Comparison of ENCODE assay signal across 1 cellular context in the genomic region with DNA sequence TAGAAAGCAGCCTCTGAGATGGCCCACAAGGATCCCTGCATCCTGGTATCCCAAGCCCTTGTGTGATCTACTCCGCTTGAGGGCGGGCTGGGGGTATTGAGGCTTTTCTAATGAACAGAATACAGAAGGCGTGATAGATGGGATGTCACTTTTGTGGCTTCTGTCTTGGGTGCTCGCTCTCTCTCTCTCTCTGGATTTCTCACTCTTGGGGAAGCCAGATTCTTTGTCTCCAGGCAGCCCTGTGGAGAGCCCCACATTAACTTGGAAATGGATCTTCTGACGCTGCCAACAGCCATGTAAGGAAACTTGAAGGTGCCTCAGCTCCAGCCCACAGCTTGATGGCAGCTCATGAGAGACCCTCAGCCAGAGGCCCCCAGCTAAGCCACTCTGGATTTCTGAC.
TF ChIP-seq lines count a peak whose summit lies in the region.

No MANE protein-coding gene starts in this region.

TF ChIP-seq in GM12878, 131 proteins besides CTCF, POLR2A, EP300 and RAD21 (continued from another document):
- TF ChIP-seq, protein P1, sequence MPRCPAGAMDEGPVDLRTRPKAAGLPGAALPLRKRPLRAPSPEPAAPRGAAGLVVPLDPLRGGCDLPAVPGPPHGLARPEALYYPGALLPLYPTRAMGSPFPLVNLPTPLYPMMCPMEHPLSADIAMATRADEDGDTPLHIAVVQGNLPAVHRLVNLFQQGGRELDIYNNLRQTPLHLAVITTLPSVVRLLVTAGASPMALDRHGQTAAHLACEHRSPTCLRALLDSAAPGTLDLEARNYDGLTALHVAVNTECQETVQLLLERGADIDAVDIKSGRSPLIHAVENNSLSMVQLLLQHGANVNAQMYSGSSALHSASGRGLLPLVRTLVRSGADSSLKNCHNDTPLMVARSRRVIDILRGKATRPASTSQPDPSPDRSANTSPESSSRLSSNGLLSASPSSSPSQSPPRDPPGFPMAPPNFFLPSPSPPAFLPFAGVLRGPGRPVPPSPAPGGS (IDR thresholded peaks at IDR 0.05; ENCODE audit: borderline replicate concordance, insufficient read depth, low read depth, low read length, poor library complexity, severe bottlenecking), result no peak
- TF ChIP-seq CHD4 (IDR thresholded peaks at IDR 0.05) (no peak), ASH2L (IDR thresholded peaks at IDR 0.05; ENCODE audit: borderline replicate concordance, low read depth) (peak; percentile 29; the same call in 1 of the 2 replicates), RAD51 (IDR thresholded peaks at IDR 0.05) (no peak), PAX5 (IDR thresholded peaks at IDR 0.05; ENCODE audit: borderline replicate concordance, low read depth, low read length) (no peak)
- TF ChIP-seq, protein P2, sequence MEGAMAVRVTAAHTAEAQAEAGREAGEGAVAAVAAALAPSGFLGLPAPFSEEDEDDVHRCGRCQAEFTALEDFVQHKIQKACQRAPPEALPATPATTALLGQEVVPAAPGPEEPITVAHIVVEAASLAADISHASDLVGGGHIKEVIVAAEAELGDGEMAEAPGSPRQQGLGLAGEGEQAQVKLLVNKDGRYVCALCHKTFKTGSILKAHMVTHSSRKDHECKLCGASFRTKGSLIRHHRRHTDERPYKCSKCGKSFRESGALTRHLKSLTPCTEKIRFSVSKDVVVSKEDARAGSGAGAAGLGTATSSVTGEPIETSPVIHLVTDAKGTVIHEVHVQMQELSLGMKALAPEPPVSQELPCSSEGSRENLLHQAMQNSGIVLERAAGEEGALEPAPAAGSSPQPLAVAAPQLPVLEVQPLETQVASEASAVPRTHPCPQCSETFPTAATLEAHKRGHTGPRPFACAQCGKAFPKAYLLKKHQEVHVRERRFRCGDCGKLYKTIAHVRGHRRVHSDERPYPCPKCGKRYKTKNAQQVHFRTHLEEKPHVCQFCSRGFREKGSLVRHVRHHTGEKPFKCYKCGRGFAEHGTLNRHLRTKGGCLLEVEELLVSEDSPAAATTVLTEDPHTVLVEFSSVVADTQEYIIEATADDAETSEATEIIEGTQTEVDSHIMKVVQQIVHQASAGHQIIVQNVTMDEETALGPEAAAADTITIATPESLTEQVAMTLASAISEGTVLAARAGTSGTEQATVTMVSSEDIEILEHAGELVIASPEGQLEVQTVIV (IDR thresholded peaks at IDR 0.05; ENCODE audit: borderline replicate concordance, partially characterized antibody), result no peak
TF ChIP-seq in GM12878: peak in this region for 1.
